In genomic region chr21:36654341-36654740, GRCh38 we compare ENCODE assay signal across 26 cellular contexts.
DNase-seq lines count a peak whose midpoint lies in the region; ATAC-seq lines count a peak whose summit lies in the region.
"Had no signal": no experiment of that assay in that cellular context is flagged by ENCODE, and none has a peak within 500 bp of the region (broad histone marks: within the 10 kb centered on the region; RNA-seq: fewer than 3 reads in every experiment).

No MANE protein-coding gene starts in this region.

- peak overlapping the region; percentile 86 for H3K27ac ChIP-seq in layer of hippocampus (ENCODE audit: low read depth, low read length)
- H3K27ac ChIP-seq: brain microvascular endothelial cell, colonic mucosa, esophagus muscularis mucosa, gastrocnemius medialis, KMS-11, right atrium auricular region had no signal

- ATAC-seq in GM21528 (IDR thresholded peaks at IDR 0.05; ENCODE audit: low FRiP score, unreplicated experiment) (no peak), GM19467 (IDR thresholded peaks at IDR 0.05; ENCODE audit: unreplicated experiment) (no peak)
- ATAC-seq: activated CD8-positive, alpha-beta T cell treated with anti-CD3 and anti-CD28 coated beads, Interleukin-2, amount 10 ng/mL, durations not matched to agents 7 days and 5 days; activated naive CD8-positive, alpha-beta T cell treated with anti-CD3 and anti-CD28 coated beads, Interleukin-2, amount 50 U/mL, for 24 hours; effector memory CD8-positive, alpha-beta T cell; gastrocnemius medialis; GM23338 had no signal

- no peaks in the 10 kb centered on the region for H3K27me3 ChIP-seq in layer of hippocampus (ENCODE audit: control insufficient read depth, insufficient read depth, low read length)
- H3K27me3 ChIP-seq: brain microvascular endothelial cell, colonic mucosa, right atrium auricular region had no signal

- peak in 11 of 14 donors; percentile 11 to 75 (median 53) for DNase-seq in C1 segment of cervical spinal cord (lab: John Stamatoyannopoulos, UW)
- peak; percentile 7 for DNase-seq in cerebellar cortex (ENCODE audit: low spot score)
- DNase-seq in pons (ENCODE audit: low spot score): peak; percentile 94
- DNase-seq in activated CD4-positive, alpha-beta T cell treated with anti-CD3 and anti-CD28 coated beads, Interleukin-2, amount 50 U/mL, for 1 hour: no peak
- no peak for DNase-seq in HuH-7 (ENCODE audit: low spot score)
- DNase-seq: activated CD4-positive, alpha-beta T cell treated with anti-CD3 and anti-CD28 coated beads for 1 hour; activated CD8-positive, alpha-beta T cell treated with anti-CD3 and anti-CD28 coated beads, Interleukin-2, amount 10 ng/mL, durations not matched to agents 7 days and 5 days; activated gamma-delta T cell; activated naive CD8-positive, alpha-beta T cell treated with anti-CD3 and anti-CD28 coated beads, Interleukin-2, amount 50 U/mL, for 24 hours; activated T-cell treated with anti-CD3 and anti-CD28 coated beads for 4 hours; brain microvascular endothelial cell; colonic mucosa; effector memory CD8-positive, alpha-beta T cell; gastrocnemius medialis; kidney; NCI-H1436 treated with DMSO at 0.1 percent for 48 hours; SIG-M5; stimulated activated CD4-positive, alpha-beta T cell treated with anti-CD3 and anti-CD28 coated beads, Interleukin-12 subunit alpha, Interleukin-12 subunit beta, amount 100 ng/mL, for 4 hours; stimulated activated naive CD4-positive, alpha-beta T cell treated with Interleukin-2 at 50 U/mL for 16 hours had no signal

Comparison
In these comparisons a context has a peak if more than half of its experiments do, and no peak if none do; other contexts are left out.
1. DNase-seq: peak in C1 segment of cervical spinal cord (11 of 14), cerebellar cortex (single experiment) and pons (single experiment); none in activated CD4-positive, alpha-beta T cell treated with anti-CD3 and anti-CD28 coated beads, Interleukin-2, amount 50 U/mL, for 1 hour (single experiment) and HuH-7 (single experiment).